Comparison of ENCODE assay signal across 8 cellular contexts in genomic region chr17:78342438-78343098, GRCh38. TPM values are rescaled to one million over a fixed set of nuclear protein-coding genes. Genes with fewer than 3 reads are reported as not detected.
DNase-seq lines count a peak whose midpoint lies in the region; ATAC-seq, FAIRE-seq and TF ChIP-seq lines count a peak whose summit lies in the region.

No MANE protein-coding gene starts in this region.

- H3K36me3 ChIP-seq in pancreas, result no peaks in the 10 kb centered on the region

- H3K4me1 ChIP-seq in pancreas, result peaks cover 9 to 46% (median 24%) of the 10 kb centered on the region in 3 donors

- WGBS in pancreas, 2 donors, result 71% methylated on average over 26 of the region's 26 CpGs

- H3K9me3 ChIP-seq in pancreas, result no peaks in the 10 kb centered on the region

- no peak for TF ChIP-seq CTCF in WI38 (IDR thresholded peaks at IDR 0.05; ENCODE audit: low read depth, low read length)
- TF ChIP-seq CTCF in foreskin fibroblast (IDR thresholded peaks at IDR 0.05; ENCODE audit: low read depth, low read length), result no peak
- TF ChIP-seq CTCF in pancreas (IDR thresholded peaks at IDR 0.05), result no peak

- DNase-seq in HK-2 (ENCODE audit: unreplicated experiment) (peak; percentile 75), foreskin fibroblast (peak; percentile 87 to 95), pancreas (peak in 2 of 6 donors; percentile 43 to 66), NCI-H2196 (lab: John Stamatoyannopoulos, UW; ENCODE audit: unreplicated experiment) (no peak), KG1 (lab: John Stamatoyannopoulos, UW) (no peak), SW 1271 (lab: John Stamatoyannopoulos, UW) (no peak)

- intact Hi-C loops in pancreas (cut with DNase I), result no loop called here

- peak overlapping the region; percentile 40 for H3K4me3 ChIP-seq in WI38 (ENCODE audit: low read depth, low read length)
- peak overlapping the region; percentile 32 to 42 for H3K4me3 ChIP-seq in foreskin fibroblast (ENCODE audit: low read depth in 1 of 2, low read length in 2 of 2)
- peak overlapping the region in 2 of 4 donors; percentile 39 to 42 for H3K4me3 ChIP-seq in pancreas

- H3K27me3 ChIP-seq in pancreas, result no peaks in the 10 kb centered on the region

- ATAC-seq in pancreas, result peak in 3 of 4 donors; percentile 1 to 39 (median 7)
- ATAC-seq in HG03095 (IDR thresholded peaks at IDR 0.05; ENCODE audit: unreplicated experiment), result no peak

- H3K27ac ChIP-seq in pancreas, result peak overlapping the region; percentile 47 to 85 (median 72)

- FAIRE-seq in pancreas (lab: Jason Lieb, UNC), result no peak

RNA-seq across cellular contexts. Expression of gene SOCS3, which starts 17.3 kb away (rescaled TPM):
- total RNA-seq in pancreas, result 10 to 100 TPM in 4 of 6 donors, 1 to 10 TPM in 2; 5.7 to 32.6 (median 18.0) TPM
- polyA plus RNA-seq in pancreas, result 10 to 100 TPM; 28.5 to 53.3 TPM

RNA-seq across cellular contexts. Expression of gene PGS1, which starts 35.9 kb away (rescaled TPM):
- 10 to 100 TPM; 11.2 to 21.9 (median 13.4) TPM for total RNA-seq in pancreas
- polyA plus RNA-seq in pancreas, result 10 to 100 TPM; 17.2 to 22.7 TPM

Comparison
In these comparisons a context has a peak if more than half of its experiments do, and no peak if none do; other contexts are left out.
1. DNase-seq: peak in HK-2 (single experiment) and foreskin fibroblast (2 of 2); none in NCI-H2196 (single experiment), KG1 (single experiment) and SW 1271 (0 of 2).